Comparison of ENCODE assay signal across 1 cellular context in the genomic region with DNA sequence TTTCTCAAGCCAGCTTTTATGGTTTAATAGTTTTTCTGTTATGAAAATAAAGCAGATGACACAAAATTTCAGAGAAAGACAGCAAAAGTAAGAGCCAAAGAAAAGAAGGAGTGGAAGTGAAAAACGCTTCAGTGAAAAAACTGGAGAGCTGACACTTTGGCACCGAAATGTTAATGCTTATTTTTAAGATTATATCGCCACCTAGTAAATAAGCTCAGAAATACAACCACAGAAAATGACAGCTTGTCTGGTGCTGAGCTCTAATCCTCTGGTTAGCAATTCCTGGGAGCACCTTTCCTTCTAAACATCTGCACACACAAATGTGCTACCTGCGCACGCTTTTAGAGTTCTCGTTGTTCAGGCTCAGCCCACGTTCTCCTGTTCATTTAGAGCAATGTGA.
TF ChIP-seq lines count a peak whose summit lies in the region.

No MANE protein-coding gene starts in this region.

TF ChIP-seq in K562, 482 proteins besides CTCF, POLR2A, EP300 and RAD21 (continued from another document):
- TF ChIP-seq, protein P1, sequence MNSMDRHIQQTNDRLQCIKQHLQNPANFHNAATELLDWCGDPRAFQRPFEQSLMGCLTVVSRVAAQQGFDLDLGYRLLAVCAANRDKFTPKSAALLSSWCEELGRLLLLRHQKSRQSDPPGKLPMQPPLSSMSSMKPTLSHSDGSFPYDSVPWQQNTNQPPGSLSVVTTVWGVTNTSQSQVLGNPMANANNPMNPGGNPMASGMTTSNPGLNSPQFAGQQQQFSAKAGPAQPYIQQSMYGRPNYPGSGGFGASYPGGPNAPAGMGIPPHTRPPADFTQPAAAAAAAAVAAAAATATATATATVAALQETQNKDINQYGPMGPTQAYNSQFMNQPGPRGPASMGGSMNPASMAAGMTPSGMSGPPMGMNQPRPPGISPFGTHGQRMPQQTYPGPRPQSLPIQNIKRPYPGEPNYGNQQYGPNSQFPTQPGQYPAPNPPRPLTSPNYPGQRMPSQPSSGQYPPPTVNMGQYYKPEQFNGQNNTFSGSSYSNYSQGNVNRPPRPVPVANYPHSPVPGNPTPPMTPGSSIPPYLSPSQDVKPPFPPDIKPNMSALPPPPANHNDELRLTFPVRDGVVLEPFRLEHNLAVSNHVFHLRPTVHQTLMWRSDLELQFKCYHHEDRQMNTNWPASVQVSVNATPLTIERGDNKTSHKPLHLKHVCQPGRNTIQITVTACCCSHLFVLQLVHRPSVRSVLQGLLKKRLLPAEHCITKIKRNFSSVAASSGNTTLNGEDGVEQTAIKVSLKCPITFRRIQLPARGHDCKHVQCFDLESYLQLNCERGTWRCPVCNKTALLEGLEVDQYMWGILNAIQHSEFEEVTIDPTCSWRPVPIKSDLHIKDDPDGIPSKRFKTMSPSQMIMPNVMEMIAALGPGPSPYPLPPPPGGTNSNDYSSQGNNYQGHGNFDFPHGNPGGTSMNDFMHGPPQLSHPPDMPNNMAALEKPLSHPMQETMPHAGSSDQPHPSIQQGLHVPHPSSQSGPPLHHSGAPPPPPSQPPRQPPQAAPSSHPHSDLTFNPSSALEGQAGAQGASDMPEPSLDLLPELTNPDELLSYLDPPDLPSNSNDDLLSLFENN (IDR thresholded peaks at IDR 0.05; ENCODE audit: low read depth in 2 of 2, low read length in 2 of 2) = no peak
- TF ChIP-seq CREM (IDR thresholded peaks at IDR 0.05; ENCODE audit: low read depth) = no peak
- TF ChIP-seq BCL6 (CRISPR knock-in tag; IDR thresholded peaks at IDR 0.05) = no peak
- TF ChIP-seq ZNF583 (CRISPR knock-in tag; IDR thresholded peaks at IDR 0.05) = no peak
- TF ChIP-seq SAFB2 (IDR thresholded peaks at IDR 0.05; ENCODE audit: borderline replicate concordance, low read depth, low read length, severe bottlenecking) = no peak
